In the genomic region with DNA sequence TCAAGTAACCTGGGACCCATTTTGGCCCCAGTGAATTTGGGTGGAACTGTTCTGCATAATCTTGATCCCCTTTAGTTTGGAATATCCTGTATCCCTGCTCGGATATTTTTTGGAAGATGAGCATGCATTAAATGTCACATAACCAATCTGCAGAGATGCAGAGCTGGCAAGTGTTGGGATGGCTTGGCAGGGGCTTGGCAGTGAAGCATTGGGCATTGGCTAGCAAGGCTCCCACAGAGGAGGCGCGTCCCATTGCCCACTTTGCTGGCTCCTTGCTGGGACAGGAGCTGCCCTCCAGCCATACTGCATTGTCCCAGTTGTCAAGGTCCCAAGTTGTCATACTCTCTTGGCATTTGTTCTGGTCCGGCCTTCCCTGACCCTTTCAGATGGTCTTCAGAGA, we compare ENCODE assay signal across 20 cellular contexts. TPM values are rescaled to one million over a fixed set of nuclear protein-coding genes. Genes with fewer than 3 reads are reported as not detected.
A peak's percentile ranks its signal among the peaks of the same experiment; 100 is the strongest.
DNase-seq lines count a peak whose midpoint lies in the region; TF ChIP-seq lines count a peak whose summit lies in the region.
"Had no signal": no experiment of that assay in that cellular context is flagged by ENCODE, and none has a peak within 500 bp of the region (broad histone marks: within the 10 kb centered on the region; RNA-seq: fewer than 3 reads in every experiment).

No MANE protein-coding gene starts in this region.

- peaks cover 34% of the 10 kb centered on the region for H3K4me1 Mint-ChIP-seq in MCF 10A (ENCODE audit: insufficient read depth, unreplicated experiment)
- peaks cover 11% of the 10 kb centered on the region for H3K4me1 Mint-ChIP-seq in Caco-2 (ENCODE audit: low read depth, unreplicated experiment)

- peaks cover 68% of the 10 kb centered on the region for H3K79me2 ChIP-seq in mammary epithelial cell (ENCODE audit: insufficient read depth, low read length)

- H3K9ac ChIP-seq in mammary epithelial cell (ENCODE audit: insufficient read depth, low read length) = no peak overlapping the region
- H3K9ac ChIP-seq: BLaER1 had no signal

- H3K27ac ChIP-seq in mammary epithelial cell (ENCODE audit: insufficient read depth, low read depth, low read length) (no peak overlapping the region), ovary (no peak overlapping the region)
- H3K27ac ChIP-seq: 22Rv1, A549, BLaER1 had no signal

- H2AFZ ChIP-seq in mammary epithelial cell (ENCODE audit: low read depth, low read length) = no peak overlapping the region

- POLR2A ChIA-PET in MCF 10A (lab: Yijun Ruan, JAX) (interaction anchor here (1.1 to 1.2 kb wide), 3 partner anchors 10 to 190 kb away, joined by 3 to 6 read pairs (median 4); no protein-coding TSS in a partner anchor), Caco-2 (lab: Charles Lee) (no interaction called here)

- H3K36me3 ChIP-seq in mammary epithelial cell (ENCODE audit: insufficient read depth, low read length) = peaks cover 86% of the 10 kb centered on the region
- no peaks in the 10 kb centered on the region for H3K36me3 ChIP-seq in Caco-2 (ENCODE audit: control insufficient read depth, insufficient read depth, low read length)
- no peaks in the 10 kb centered on the region for H3K36me3 ChIP-seq in ovary
- H3K36me3 ChIP-seq: BLaER1 had no signal

- TF ChIP-seq CTCF in MCF 10A (IDR thresholded peaks at IDR 0.05; ENCODE audit: unreplicated experiment) (no peak), mammary epithelial cell (conservative IDR thresholded peaks at IDR 0.05 in 1 of 2, IDR thresholded peaks at IDR 0.05 in 1 of 2; ENCODE audit: extremely low read depth in 1 of 2, insufficient read depth in 1 of 2, low read depth in 1 of 2, low read length in 2 of 2) (no peak), Caco-2 (IDR thresholded peaks at IDR 0.05; ENCODE audit: insufficient read depth in 1 of 2, low read depth in 1 of 2, low read length in 1 of 2, severe bottlenecking in 1 of 2, unreplicated experiment in 1 of 2) (no peak), ovary (IDR thresholded peaks at IDR 0.05) (no peak)

- no peak overlapping the region for H3K4me3 Mint-ChIP-seq in MCF 10A (ENCODE audit: unreplicated experiment)
- no peak overlapping the region for H3K4me3 Mint-ChIP-seq in Caco-2 (ENCODE audit: unreplicated experiment)
- H3K4me3 Mint-ChIP-seq: CD14-positive monocyte; CD4-positive, alpha-beta memory T cell; HFFc6 had no signal

- H3K4me2 ChIP-seq in mammary epithelial cell (ENCODE audit: insufficient read depth, low read depth, low read length) = no peak overlapping the region
- H3K4me2 ChIP-seq: A549, BLaER1 had no signal

- H3K9me3 Mint-ChIP-seq in MCF 10A (ENCODE audit: unreplicated experiment) (no peaks in the 10 kb centered on the region), Caco-2 (ENCODE audit: unreplicated experiment) (no peaks in the 10 kb centered on the region)
- H3K9me3 Mint-ChIP-seq: CD14-positive monocyte, HFFc6 had no signal

- dilution Hi-C loops in mammary epithelial cell (cut with HindIII; ENCODE audit: low sequenced_read_pairs) = no loop called here

- no peaks in the 10 kb centered on the region for H3K27me3 ChIP-seq in mammary epithelial cell (ENCODE audit: insufficient read depth, low read length)
- H3K27me3 ChIP-seq in Caco-2 (replicated peaks; ENCODE audit: control insufficient read depth, insufficient read depth, low read length) = no peaks in the 10 kb centered on the region
- no peaks in the 10 kb centered on the region for H3K27me3 ChIP-seq in ovary
- H3K27me3 ChIP-seq: BLaER1 had no signal

- CTCF ChIA-PET in MCF 10A (lab: Yijun Ruan, JAX) (interaction anchor here (0.6 to 2.1 kb wide), 8 partner anchors 9 to 253 kb away, joined by 3 to 8 read pairs (median 4); no protein-coding TSS in a partner anchor), mammary epithelial cell (lab: Charles Lee; ENCODE audit: low non-redundant PET) (no interaction called here), Caco-2 (lab: Charles Lee) (no interaction called here)

- H3K4me1 ChIP-seq in mammary epithelial cell (ENCODE audit: insufficient read depth, low read length) (peaks cover 20% of the 10 kb centered on the region), Caco-2 (no peaks in the 10 kb centered on the region), ovary (ENCODE audit: insufficient read depth) (peaks cover 4% of the 10 kb centered on the region)

- peaks cover 74% of the 10 kb centered on the region for H3K36me3 Mint-ChIP-seq in MCF 10A (ENCODE audit: insufficient read depth, unreplicated experiment)
- H3K36me3 Mint-ChIP-seq in Caco-2 (ENCODE audit: insufficient read depth, unreplicated experiment) = no peaks in the 10 kb centered on the region
- H3K36me3 Mint-ChIP-seq: CD14-positive monocyte; CD4-positive, alpha-beta memory T cell had no signal

- H4K20me1 ChIP-seq in mammary epithelial cell (ENCODE audit: insufficient read depth, low read length) = no peaks in the 10 kb centered on the region
- H4K20me1 ChIP-seq: BLaER1 had no signal

- BruUV-seq in MCF 10A (replicated peaks; lab: Mats Ljungman, UMichigan) (no TSS peak), mammary epithelial cell (replicated peaks; lab: Mats Ljungman, UMichigan) (no TSS peak), Caco-2 (replicated peaks; lab: Mats Ljungman, UMichigan) (no TSS peak)

- H3K27ac Mint-ChIP-seq in MCF 10A (ENCODE audit: low read depth, unreplicated experiment) (peak overlapping the region; percentile 68), Caco-2 (ENCODE audit: unreplicated experiment) (no peak overlapping the region)
- H3K27ac Mint-ChIP-seq: CD14-positive monocyte; CD4-positive, alpha-beta memory T cell; HFFc6 had no signal

- intact Hi-C loops in MCF 10A (cut with micrococcal nuclease) (no loop called here), mammary epithelial cell (cut with micrococcal nuclease) (no loop called here), Caco-2 (cut with micrococcal nuclease; ENCODE audit: unreplicated experiment) (no loop called here), ovary (cut with DNase I) (no loop called here)

- TF ChIP-seq POLR2A in ovary (IDR thresholded peaks at IDR 0.05) = no peak

- in situ Hi-C loops in mammary epithelial cell (cut with MboI; ENCODE audit: low sequenced_read_pairs in 2 of 2) = loop anchor here in 1 of 2 donors (10.0 kb wide), 1 partner anchor 361 kb away; no protein-coding TSS in a partner anchor

- H3K4me3 ChIP-seq in mammary epithelial cell (replicated peaks in 1 of 3; ENCODE audit: insufficient read depth in 1 of 3, low read depth in 2 of 3, low read length in 3 of 3) (no peak overlapping the region), Caco-2 (ENCODE audit: low read depth, low read length) (no peak overlapping the region), ovary (no peak overlapping the region)
- H3K4me3 ChIP-seq: A549, BLaER1 had no signal

- TF ChIP-seq EP300 in ovary (IDR thresholded peaks at IDR 0.05) = no peak

- DNase-seq in MCF 10A (ENCODE audit: unreplicated experiment) (no peak), mammary epithelial cell (no peak), cerebellar nuclear complex (lab: John Stamatoyannopoulos, UW) (peak; percentile 34 to 77), islet precursor cell (peak; percentile 19), Caco-2 (no peak), ovary (no peak), activated gamma-delta T cell treated with Interleukin-2 at 50 U/mL for 16 hours (no peak)
- DNase-seq: Calu3; CD4-positive, alpha-beta memory T cell; DND-41; EL; GOT3; H7; HFFc6; IMR-90; KBM-7 had no signal

- 90% methylated on average over 3 of the region's 4 CpGs for WGBS in mammary epithelial cell (ENCODE audit: low coverage, missing lambda C conversion rate)
- WGBS in ovary, 3 donors = 95 to 98% (median 98%) methylated on average over 4 of the region's 4 CpGs

- H3K27me3 Mint-ChIP-seq in MCF 10A (ENCODE audit: insufficient read depth, unreplicated experiment) (no peaks in the 10 kb centered on the region), Caco-2 (ENCODE audit: insufficient read depth, unreplicated experiment) (no peaks in the 10 kb centered on the region)

- H3K9me3 ChIP-seq in mammary epithelial cell (replicated peaks; ENCODE audit: insufficient read depth, low read length) = no peaks in the 10 kb centered on the region
- H3K9me3 ChIP-seq in Caco-2 = no peaks in the 10 kb centered on the region
- no peaks in the 10 kb centered on the region for H3K9me3 ChIP-seq in ovary
- H3K9me3 ChIP-seq: A549, BLaER1 had no signal

RNA-seq across cellular contexts. Expression of a gene that starts 29.9 kb away (rescaled TPM):
- total RNA-seq in MCF 10A (2022) (751 and 884 TPM in 2 replicates), mammary epithelial cell (1,000 to 10,000 TPM; 1,201 to 2,277 TPM), Caco-2 (2022) (34.9 and 51.0 TPM in 2 replicates), ovary (10 to 100 TPM in 1 of 7 donors, 1 to 10 TPM in 5, under 1 TPM in 1; 0.56 to 33.7 (median 4.6) TPM)
- polyA plus RNA-seq in mammary epithelial cell (1,668 TPM), ovary (1 to 10 TPM in 1 of 2 donors, under 1 TPM in 1; 0.47 to 2.9 TPM)
- polyA minus RNA-seq in mammary epithelial cell = 2,109 TPM
- total RNA-seq: CD4-positive, alpha-beta memory T cell had no signal
- polyA plus RNA-seq: CD14-positive monocyte; CD4-positive, alpha-beta memory T cell had no signal

Comparison
In these comparisons a context has a peak if more than half of its experiments do, and no peak if none do; other contexts are left out.
1. DNase-seq: peak in cerebellar nuclear complex (2 of 2) and islet precursor cell (single experiment); none in MCF 10A (single experiment), mammary epithelial cell (single experiment), Caco-2 (0 of 2), ovary (0 of 5) and activated gamma-delta T cell treated with Interleukin-2 at 50 U/mL for 16 hours (single experiment).
2. RNA of a gene that starts 29.9 kb away (total RNA-seq): 1,201 to 2,277 TPM in mammary epithelial cell and 751 to 884 TPM in MCF 10A; 34.9 to 51.0 TPM in Caco-2 and 0.56 to 33.7 TPM in ovary; every median in the first group is over 10 times any median in the second.